Comparison of ENCODE assay signal across 8 cellular contexts in the genomic region with DNA sequence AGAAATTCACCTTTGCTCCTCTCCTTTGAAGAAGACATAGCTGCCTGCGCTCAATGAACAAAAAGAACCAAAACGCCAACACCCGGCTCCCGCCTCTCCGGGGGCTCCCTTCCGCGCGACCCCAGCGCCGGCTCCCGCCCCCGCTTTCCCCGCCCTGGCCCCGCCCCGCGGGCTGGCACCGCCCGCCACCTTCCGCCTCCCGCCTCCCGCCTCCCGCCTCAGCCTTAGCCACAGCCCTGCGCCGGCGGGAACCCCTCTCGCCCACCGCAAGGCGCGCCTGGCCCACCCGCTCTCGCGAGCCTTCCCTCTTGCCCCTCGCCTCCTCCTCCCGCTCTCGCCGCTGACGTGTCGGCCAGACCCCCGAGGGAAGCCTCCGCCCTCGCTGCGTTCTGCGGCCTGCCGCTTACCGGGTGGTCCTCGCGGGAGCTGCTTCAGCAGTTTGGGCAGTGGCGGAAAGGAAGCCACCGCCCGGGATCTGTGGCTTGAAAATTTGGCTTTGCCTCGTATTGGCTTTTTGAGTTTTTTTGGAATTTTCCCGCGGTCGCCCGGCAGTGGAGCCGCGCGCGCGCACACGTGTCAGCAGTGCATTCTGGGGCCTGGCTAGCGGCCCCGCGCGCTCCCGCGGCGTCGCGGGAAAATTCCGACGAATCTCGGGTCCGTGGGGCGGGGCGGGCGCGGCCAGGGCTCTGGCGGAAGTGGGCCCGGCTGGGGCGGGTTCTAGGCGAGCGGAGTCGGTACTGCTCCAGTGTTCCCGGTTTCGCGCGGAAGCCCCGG. TPM values are rescaled to one million over a fixed set of nuclear protein-coding genes. Genes with fewer than 3 reads are reported as not detected.
DNase-seq lines count a peak whose midpoint lies in the region; ATAC-seq and TF ChIP-seq lines count a peak whose summit lies in the region.

A gene with protein sequence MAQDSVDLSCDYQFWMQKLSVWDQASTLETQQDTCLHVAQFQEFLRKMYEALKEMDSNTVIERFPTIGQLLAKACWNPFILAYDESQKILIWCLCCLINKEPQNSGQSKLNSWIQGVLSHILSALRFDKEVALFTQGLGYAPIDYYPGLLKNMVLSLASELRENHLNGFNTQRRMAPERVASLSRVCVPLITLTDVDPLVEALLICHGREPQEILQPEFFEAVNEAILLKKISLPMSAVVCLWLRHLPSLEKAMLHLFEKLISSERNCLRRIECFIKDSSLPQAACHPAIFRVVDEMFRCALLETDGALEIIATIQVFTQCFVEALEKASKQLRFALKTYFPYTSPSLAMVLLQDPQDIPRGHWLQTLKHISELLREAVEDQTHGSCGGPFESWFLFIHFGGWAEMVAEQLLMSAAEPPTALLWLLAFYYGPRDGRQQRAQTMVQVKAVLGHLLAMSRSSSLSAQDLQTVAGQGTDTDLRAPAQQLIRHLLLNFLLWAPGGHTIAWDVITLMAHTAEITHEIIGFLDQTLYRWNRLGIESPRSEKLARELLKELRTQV (minus strand): TSS at position 591 of the 774 bp plus-strand sequence. CDS start 68,418 bp downstream, outside the sequence.

- H3K4me3 Mint-ChIP-seq in stimulated activated naive CD8-positive, alpha-beta T cell treated with anti-CD3 and anti-CD28 coated beads, Interleukin-15, amount 100 ng/mL, for 72 hours = peak within 1 kb of the TSS; percentile 78 to 94

- peaks cover 42% of the 10 kb centered on the region for H3K79me2 ChIP-seq in Loucy (ENCODE audit: insufficient read depth, low read length)
- H3K79me2 ChIP-seq in neural cell (replicated peaks; ENCODE audit: insufficient read depth, low read length) = peaks cover 12% of the 10 kb centered on the region

- H3F3A ChIP-seq in Loucy (ENCODE audit: low read depth) (0 out of 2 replicates have a peak, but pooled peaks cover 2% of the 10 kb centered on the region), neural cell (ENCODE audit: insufficient read depth, low read length, poor library complexity, severe bottlenecking) (no peaks in the 10 kb centered on the region)

- ATAC-seq in stimulated activated naive CD8-positive, alpha-beta T cell treated with anti-CD3 and anti-CD28 coated beads, Interleukin-15, amount 100 ng/mL, for 72 hours = peak; percentile 88

- H3K9me3 ChIP-seq in Loucy (ENCODE audit: insufficient read depth, low read depth, low read length) (no peaks in the 10 kb centered on the region), neural cell (ENCODE audit: low read length) (no peaks in the 10 kb centered on the region)

- H4K20me1 ChIP-seq in Loucy (ENCODE audit: insufficient read depth, low read length, poor library complexity, severe bottlenecking) = no peaks in the 10 kb centered on the region
- H4K20me1 ChIP-seq in neural cell (ENCODE audit: insufficient read depth) = no peaks in the 10 kb centered on the region

- H3K27ac Mint-ChIP-seq in stimulated activated naive CD8-positive, alpha-beta T cell treated with anti-CD3 and anti-CD28 coated beads, Interleukin-15, amount 100 ng/mL, for 72 hours = peak within 1 kb of the TSS; percentile 98

- TF ChIP-seq CTCF in Loucy (conservative IDR thresholded peaks at IDR 0.05; ENCODE audit: low read length) (no peak), fibroblast of villous mesenchyme (IDR thresholded peaks at IDR 0.05; ENCODE audit: insufficient read depth, low read depth, low read length) (no peak), neural cell (IDR thresholded peaks at IDR 0.05; ENCODE audit: poor library complexity, severe bottlenecking) (no peak)

- peaks cover 39% of the 10 kb centered on the region for H3K4me1 ChIP-seq in Loucy (ENCODE audit: insufficient read depth, low read length, poor library complexity, severe bottlenecking)

- peaks cover 11% of the 10 kb centered on the region for H3K27me3 Mint-ChIP-seq in stimulated activated naive CD8-positive, alpha-beta T cell treated with anti-CD3 and anti-CD28 coated beads, Interleukin-15, amount 100 ng/mL, for 72 hours

- no peaks in the 10 kb centered on the region for H3K9me3 Mint-ChIP-seq in stimulated activated naive CD8-positive, alpha-beta T cell treated with anti-CD3 and anti-CD28 coated beads, Interleukin-15, amount 100 ng/mL, for 72 hours

- H3K4me3 ChIP-seq in Loucy (ENCODE audit: low read length, poor library complexity, severe bottlenecking) (peak within 1 kb of the TSS; percentile 92), fibroblast of villous mesenchyme (ENCODE audit: low read depth, low read length) (peak within 1 kb of the TSS; percentile 91), neural cell (ENCODE audit: low read length) (peak within 1 kb of the TSS; percentile 89)

- no peaks in the 10 kb centered on the region for H3K27me3 ChIP-seq in Loucy (ENCODE audit: insufficient read depth, low read length, poor library complexity, severe bottlenecking)
- H3K27me3 ChIP-seq in neural cell (ENCODE audit: insufficient read depth, low read depth, low read length) = no peaks in the 10 kb centered on the region

- TF ChIP-seq EP300 in neural cell (conservative IDR thresholded peaks at IDR 0.05; ENCODE audit: poor library complexity, severe bottlenecking) = peak; percentile 76

- H3K27ac ChIP-seq in neural cell (ENCODE audit: low read length) = peak within 1 kb of the TSS; percentile 89

- H3K4me1 Mint-ChIP-seq in stimulated activated naive CD8-positive, alpha-beta T cell treated with anti-CD3 and anti-CD28 coated beads, Interleukin-15, amount 100 ng/mL, for 72 hours = peaks cover 34% of the 10 kb centered on the region

- no peaks in the 10 kb centered on the region for H3K9me2 ChIP-seq in Loucy (replicated peaks; ENCODE audit: low read depth, low read length)
- no peaks in the 10 kb centered on the region for H3K9me2 ChIP-seq in neural cell (ENCODE audit: insufficient read depth, low read length)

- H3K36me3 ChIP-seq in Loucy (ENCODE audit: insufficient read depth, low read length) (no peaks in the 10 kb centered on the region), neural cell (ENCODE audit: insufficient read depth, low read length) (no peaks in the 10 kb centered on the region)

- DNase-seq in ELR (ENCODE audit: low read depth) = peak; percentile 95
- peak; percentile 92 for DNase-seq in H4 (ENCODE audit: low spot score)
- DNase-seq in SIG-M5 (lab: John Stamatoyannopoulos, UW) = peak; percentile 3
- DNase-seq in activated effector memory CD4-positive, alpha-beta T cell treated with anti-CD3 and anti-CD28 coated beads, Interleukin-2, amount 50 U/mL, for 16 hours = peak; percentile 95
- peak; percentile 91 for DNase-seq in fibroblast of villous mesenchyme (ENCODE audit: low read depth)
- DNase-seq in stimulated activated naive CD8-positive, alpha-beta T cell treated with anti-CD3 and anti-CD28 coated beads, Interleukin-15, amount 100 ng/mL, for 72 hours = peak; percentile 85

- TF ChIP-seq RAD21 in neural cell (conservative IDR thresholded peaks at IDR 0.05) = peak; percentile 50

- H3K4me2 ChIP-seq in Loucy (ENCODE audit: low read depth, low read length, poor library complexity, severe bottlenecking) = peak within 1 kb of the TSS; percentile 84
- peak within 1 kb of the TSS; percentile 77 for H3K4me2 ChIP-seq in neural cell (ENCODE audit: low read length)

- peak within 1 kb of the TSS; percentile 96 for H2AFZ ChIP-seq in Loucy (ENCODE audit: low read length)
- peak within 1 kb of the TSS; percentile 67 for H2AFZ ChIP-seq in neural cell (ENCODE audit: low read depth, low read length)

- peak within 1 kb of the TSS; percentile 94 for H3K9ac ChIP-seq in Loucy (ENCODE audit: low read depth, low read length, poor library complexity, severe bottlenecking)
- H3K9ac ChIP-seq in neural cell (ENCODE audit: low read length) = peak within 1 kb of the TSS; percentile 89

TF ChIP-seq in neural cell, 6 proteins besides CTCF, POLR2A, EP300 and RAD21:
- TF ChIP-seq, protein P1, sequence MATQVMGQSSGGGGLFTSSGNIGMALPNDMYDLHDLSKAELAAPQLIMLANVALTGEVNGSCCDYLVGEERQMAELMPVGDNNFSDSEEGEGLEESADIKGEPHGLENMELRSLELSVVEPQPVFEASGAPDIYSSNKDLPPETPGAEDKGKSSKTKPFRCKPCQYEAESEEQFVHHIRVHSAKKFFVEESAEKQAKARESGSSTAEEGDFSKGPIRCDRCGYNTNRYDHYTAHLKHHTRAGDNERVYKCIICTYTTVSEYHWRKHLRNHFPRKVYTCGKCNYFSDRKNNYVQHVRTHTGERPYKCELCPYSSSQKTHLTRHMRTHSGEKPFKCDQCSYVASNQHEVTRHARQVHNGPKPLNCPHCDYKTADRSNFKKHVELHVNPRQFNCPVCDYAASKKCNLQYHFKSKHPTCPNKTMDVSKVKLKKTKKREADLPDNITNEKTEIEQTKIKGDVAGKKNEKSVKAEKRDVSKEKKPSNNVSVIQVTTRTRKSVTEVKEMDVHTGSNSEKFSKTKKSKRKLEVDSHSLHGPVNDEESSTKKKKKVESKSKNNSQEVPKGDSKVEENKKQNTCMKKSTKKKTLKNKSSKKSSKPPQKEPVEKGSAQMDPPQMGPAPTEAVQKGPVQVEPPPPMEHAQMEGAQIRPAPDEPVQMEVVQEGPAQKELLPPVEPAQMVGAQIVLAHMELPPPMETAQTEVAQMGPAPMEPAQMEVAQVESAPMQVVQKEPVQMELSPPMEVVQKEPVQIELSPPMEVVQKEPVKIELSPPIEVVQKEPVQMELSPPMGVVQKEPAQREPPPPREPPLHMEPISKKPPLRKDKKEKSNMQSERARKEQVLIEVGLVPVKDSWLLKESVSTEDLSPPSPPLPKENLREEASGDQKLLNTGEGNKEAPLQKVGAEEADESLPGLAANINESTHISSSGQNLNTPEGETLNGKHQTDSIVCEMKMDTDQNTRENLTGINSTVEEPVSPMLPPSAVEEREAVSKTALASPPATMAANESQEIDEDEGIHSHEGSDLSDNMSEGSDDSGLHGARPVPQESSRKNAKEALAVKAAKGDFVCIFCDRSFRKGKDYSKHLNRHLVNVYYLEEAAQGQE (IDR thresholded peaks at IDR 0.05; ENCODE audit: borderline replicate concordance) = peak; percentile 17
- TF ChIP-seq EZH2 (IDR thresholded peaks at IDR 0.05; ENCODE audit: borderline replicate concordance, insufficient read depth, low read length, poor library complexity, severe bottlenecking) (no peak), SMC3 (conservative IDR thresholded peaks at IDR 0.05; ENCODE audit: poor library complexity) (peak; percentile 52), POLR2AphosphoS5 (IDR thresholded peaks at IDR 0.05) (peak; percentile 81), TAF1 (IDR thresholded peaks at IDR 0.05; ENCODE audit: low read depth) (peak; percentile 15), MXI1 (conservative IDR thresholded peaks at IDR 0.05; ENCODE audit: poor library complexity, severe bottlenecking) (peak; percentile 96)

RNA-seq across cellular contexts. Expression of the gene that starts here (rescaled TPM):
- 8.7 and 12.3 TPM in 2 replicates for total RNA-seq in H4 (2014; rRNA removed; shearing (Covaris generic))
- total RNA-seq in fibroblast of villous mesenchyme = 3.9 and 7.8 TPM in 2 replicates
- 9.7 and 15.2 TPM in 2 replicates for polyA plus RNA-seq in neural cell
- 21.1 and 22.2 TPM in 2 replicates for polyA minus RNA-seq in neural cell

Comparison
In these comparisons a context has a peak if more than half of its experiments do, and no peak if none do; other contexts are left out.
1. Peak in every context shown above with its lines: DNase-seq, ATAC-seq, H3K4me3 ChIP-seq and H3K27ac ChIP-seq.
2. DNase-seq: peak in every context shown above with its lines; median percentile 95 in ELR; 95 in activated effector memory CD4-positive, alpha-beta T cell treated with anti-CD3 and anti-CD28 coated beads, Interleukin-2, amount 50 U/mL, for 16 hours; 92 in H4; 91 in fibroblast of villous mesenchyme; 85 in stimulated activated naive CD8-positive, alpha-beta T cell treated with anti-CD3 and anti-CD28 coated beads, Interleukin-15, amount 100 ng/mL, for 72 hours; 3 in SIG-M5.